In genomic region chr7:132416395-132416794, GRCh38 we compare ENCODE assay signal across 5 cellular contexts.
"Had no signal": no experiment of that assay in that cellular context is flagged by ENCODE, and none has a peak within 500 bp of the region (broad histone marks: within the 10 kb centered on the region; RNA-seq: fewer than 3 reads in every experiment).

No MANE protein-coding gene starts in this region.

- H2AFZ ChIP-seq: GM23248 had no signal

- H3K27ac ChIP-seq: GM23248 had no signal

- DNase-seq: GM23248, GOT3, H9, HCEC 1CT, IMR-90 had no signal

- H3K4me3 Mint-ChIP-seq: H9 had no signal

- H3K27ac Mint-ChIP-seq: H9 had no signal

- H3K9me3 Mint-ChIP-seq: H9 had no signal

- H3K4me3 ChIP-seq: GM23248 had no signal
